In genomic region chr9:1869843-1870242, GRCh38 we compare ENCODE assay signal across 1 cellular context.
TF ChIP-seq lines count a peak whose summit lies in the region.

No MANE protein-coding gene starts in this region.

TF ChIP-seq in GM12878, 131 proteins besides CTCF, POLR2A, EP300 and RAD21 (continued from another document and continues in another):
- TF ChIP-seq TCF12 (IDR thresholded peaks at IDR 0.05; ENCODE audit: low read depth, low read length) = no peak
- TF ChIP-seq SREBF2 (IDR thresholded peaks at IDR 0.05; ENCODE audit: low read length) = no peak
- no peak for TF ChIP-seq ESRRA (IDR thresholded peaks at IDR 0.05; ENCODE audit: low read length)
- TF ChIP-seq, protein P1, sequence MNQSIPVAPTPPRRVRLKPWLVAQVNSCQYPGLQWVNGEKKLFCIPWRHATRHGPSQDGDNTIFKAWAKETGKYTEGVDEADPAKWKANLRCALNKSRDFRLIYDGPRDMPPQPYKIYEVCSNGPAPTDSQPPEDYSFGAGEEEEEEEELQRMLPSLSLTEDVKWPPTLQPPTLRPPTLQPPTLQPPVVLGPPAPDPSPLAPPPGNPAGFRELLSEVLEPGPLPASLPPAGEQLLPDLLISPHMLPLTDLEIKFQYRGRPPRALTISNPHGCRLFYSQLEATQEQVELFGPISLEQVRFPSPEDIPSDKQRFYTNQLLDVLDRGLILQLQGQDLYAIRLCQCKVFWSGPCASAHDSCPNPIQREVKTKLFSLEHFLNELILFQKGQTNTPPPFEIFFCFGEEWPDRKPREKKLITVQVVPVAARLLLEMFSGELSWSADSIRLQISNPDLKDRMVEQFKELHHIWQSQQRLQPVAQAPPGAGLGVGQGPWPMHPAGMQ (IDR thresholded peaks at IDR 0.05; ENCODE audit: borderline replicate concordance) = no peak
- TF ChIP-seq SMAD5 (IDR thresholded peaks at IDR 0.05; ENCODE audit: low read depth) = no peak
- TF ChIP-seq IKZF1 (conservative IDR thresholded peaks at IDR 0.05) = 0 out of 2 replicates have a peak, but pooled peaks have one; percentile 5
- 0 out of 2 replicates have a peak, but pooled peaks have one; percentile 36 for TF ChIP-seq CBFB (IDR thresholded peaks at IDR 0.05; ENCODE audit: low read depth)
- TF ChIP-seq, protein P2, sequence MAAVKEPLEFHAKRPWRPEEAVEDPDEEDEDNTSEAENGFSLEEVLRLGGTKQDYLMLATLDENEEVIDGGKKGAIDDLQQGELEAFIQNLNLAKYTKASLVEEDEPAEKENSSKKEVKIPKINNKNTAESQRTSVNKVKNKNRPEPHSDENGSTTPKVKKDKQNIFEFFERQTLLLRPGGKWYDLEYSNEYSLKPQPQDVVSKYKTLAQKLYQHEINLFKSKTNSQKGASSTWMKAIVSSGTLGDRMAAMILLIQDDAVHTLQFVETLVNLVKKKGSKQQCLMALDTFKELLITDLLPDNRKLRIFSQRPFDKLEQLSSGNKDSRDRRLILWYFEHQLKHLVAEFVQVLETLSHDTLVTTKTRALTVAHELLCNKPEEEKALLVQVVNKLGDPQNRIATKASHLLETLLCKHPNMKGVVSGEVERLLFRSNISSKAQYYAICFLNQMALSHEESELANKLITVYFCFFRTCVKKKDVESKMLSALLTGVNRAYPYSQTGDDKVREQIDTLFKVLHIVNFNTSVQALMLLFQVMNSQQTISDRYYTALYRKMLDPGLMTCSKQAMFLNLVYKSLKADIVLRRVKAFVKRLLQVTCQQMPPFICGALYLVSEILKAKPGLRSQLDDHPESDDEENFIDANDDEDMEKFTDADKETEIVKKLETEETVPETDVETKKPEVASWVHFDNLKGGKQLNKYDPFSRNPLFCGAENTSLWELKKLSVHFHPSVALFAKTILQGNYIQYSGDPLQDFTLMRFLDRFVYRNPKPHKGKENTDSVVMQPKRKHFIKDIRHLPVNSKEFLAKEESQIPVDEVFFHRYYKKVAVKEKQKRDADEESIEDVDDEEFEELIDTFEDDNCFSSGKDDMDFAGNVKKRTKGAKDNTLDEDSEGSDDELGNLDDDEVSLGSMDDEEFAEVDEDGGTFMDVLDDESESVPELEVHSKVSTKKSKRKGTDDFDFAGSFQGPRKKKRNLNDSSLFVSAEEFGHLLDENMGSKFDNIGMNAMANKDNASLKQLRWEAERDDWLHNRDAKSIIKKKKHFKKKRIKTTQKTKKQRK (IDR thresholded peaks at IDR 0.05; ENCODE audit: low read depth, low read length) = no peak
- no peak for TF ChIP-seq RB1 (IDR thresholded peaks at IDR 0.05; ENCODE audit: borderline replicate concordance)
- no peak for TF ChIP-seq ZSCAN29 (IDR thresholded peaks at IDR 0.05)
- no peak for TF ChIP-seq STAT1 (conservative IDR thresholded peaks at IDR 0.05)
- TF ChIP-seq SMARCA5 (IDR thresholded peaks at IDR 0.05) = no peak
- TF ChIP-seq CEBPB (IDR thresholded peaks at IDR 0.05; ENCODE audit: borderline replicate concordance in 1 of 2, low read depth in 2 of 2, low read length in 2 of 2) = no peak
- TF ChIP-seq SIX5 (IDR thresholded peaks at IDR 0.05; ENCODE audit: low read depth, low read length, severe bottlenecking) = no peak
- peak; percentile 89 for TF ChIP-seq MLLT1 (IDR thresholded peaks at IDR 0.05)
- peak; percentile 53; the same call in 1 of the 2 replicates for TF ChIP-seq EED (IDR thresholded peaks at IDR 0.05; ENCODE audit: low read depth)
- TF ChIP-seq TARDBP (IDR thresholded peaks at IDR 0.05; ENCODE audit: borderline replicate concordance) = no peak
- 0 out of 2 replicates have a peak, but pooled peaks have one; percentile 19 for TF ChIP-seq MTA2 (IDR thresholded peaks at IDR 0.05; ENCODE audit: low read depth)
- TF ChIP-seq BCLAF1 (IDR thresholded peaks at IDR 0.05) = no peak
- no peak for TF ChIP-seq MYC (IDR thresholded peaks at IDR 0.05; ENCODE audit: insufficient read depth, insufficient read length, insufficient replicate concordance, low read length, severe bottlenecking)
- no peak for TF ChIP-seq ZNF622 (IDR thresholded peaks at IDR 0.05)
- TF ChIP-seq WRNIP1 (IDR thresholded peaks at IDR 0.05; ENCODE audit: borderline replicate concordance, low read depth, low read length) = no peak
- TF ChIP-seq, protein P3, sequence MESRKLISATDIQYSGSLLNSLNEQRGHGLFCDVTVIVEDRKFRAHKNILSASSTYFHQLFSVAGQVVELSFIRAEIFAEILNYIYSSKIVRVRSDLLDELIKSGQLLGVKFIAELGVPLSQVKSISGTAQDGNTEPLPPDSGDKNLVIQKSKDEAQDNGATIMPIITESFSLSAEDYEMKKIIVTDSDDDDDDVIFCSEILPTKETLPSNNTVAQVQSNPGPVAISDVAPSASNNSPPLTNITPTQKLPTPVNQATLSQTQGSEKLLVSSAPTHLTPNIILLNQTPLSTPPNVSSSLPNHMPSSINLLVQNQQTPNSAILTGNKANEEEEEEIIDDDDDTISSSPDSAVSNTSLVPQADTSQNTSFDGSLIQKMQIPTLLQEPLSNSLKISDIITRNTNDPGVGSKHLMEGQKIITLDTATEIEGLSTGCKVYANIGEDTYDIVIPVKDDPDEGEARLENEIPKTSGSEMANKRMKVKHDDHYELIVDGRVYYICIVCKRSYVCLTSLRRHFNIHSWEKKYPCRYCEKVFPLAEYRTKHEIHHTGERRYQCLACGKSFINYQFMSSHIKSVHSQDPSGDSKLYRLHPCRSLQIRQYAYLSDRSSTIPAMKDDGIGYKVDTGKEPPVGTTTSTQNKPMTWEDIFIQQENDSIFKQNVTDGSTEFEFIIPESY (IDR thresholded peaks at IDR 0.05) = 0 out of 2 replicates have a peak, but pooled peaks have one; percentile 42
- TF ChIP-seq CHD4 (IDR thresholded peaks at IDR 0.05) = no peak
- TF ChIP-seq, protein P4, sequence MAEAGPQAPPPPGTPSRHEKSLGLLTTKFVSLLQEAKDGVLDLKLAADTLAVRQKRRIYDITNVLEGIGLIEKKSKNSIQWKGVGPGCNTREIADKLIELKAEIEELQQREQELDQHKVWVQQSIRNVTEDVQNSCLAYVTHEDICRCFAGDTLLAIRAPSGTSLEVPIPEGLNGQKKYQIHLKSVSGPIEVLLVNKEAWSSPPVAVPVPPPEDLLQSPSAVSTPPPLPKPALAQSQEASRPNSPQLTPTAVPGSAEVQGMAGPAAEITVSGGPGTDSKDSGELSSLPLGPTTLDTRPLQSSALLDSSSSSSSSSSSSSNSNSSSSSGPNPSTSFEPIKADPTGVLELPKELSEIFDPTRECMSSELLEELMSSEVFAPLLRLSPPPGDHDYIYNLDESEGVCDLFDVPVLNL (IDR thresholded peaks at IDR 0.05; ENCODE audit: low read depth, low read length) = no peak
- TF ChIP-seq TCF7 (IDR thresholded peaks at IDR 0.05; ENCODE audit: borderline replicate concordance) = no peak
- no peak for TF ChIP-seq KLF5 (IDR thresholded peaks at IDR 0.05; ENCODE audit: partially characterized antibody)
- TF ChIP-seq RFX5 (IDR thresholded peaks at IDR 0.05; ENCODE audit: low read depth, low read length) = no peak
- TF ChIP-seq IRF4 (IDR thresholded peaks at IDR 0.05; ENCODE audit: low read depth, low read length) = no peak
- TF ChIP-seq, protein P5, sequence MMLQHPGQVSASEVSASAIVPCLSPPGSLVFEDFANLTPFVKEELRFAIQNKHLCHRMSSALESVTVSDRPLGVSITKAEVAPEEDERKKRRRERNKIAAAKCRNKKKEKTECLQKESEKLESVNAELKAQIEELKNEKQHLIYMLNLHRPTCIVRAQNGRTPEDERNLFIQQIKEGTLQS (IDR thresholded peaks at IDR 0.05; ENCODE audit: borderline replicate concordance, extremely low read depth, low read depth, low read length) = no peak
- no peak for TF ChIP-seq KAT2A (conservative IDR thresholded peaks at IDR 0.05; ENCODE audit: control insufficient read depth, low read depth, low read length)
- no peak for TF ChIP-seq ZNF207 (IDR thresholded peaks at IDR 0.05; ENCODE audit: borderline replicate concordance)
- no peak for TF ChIP-seq HDAC6 (IDR thresholded peaks at IDR 0.05; ENCODE audit: unreplicated experiment)
- no peak for TF ChIP-seq NR2C1 (IDR thresholded peaks at IDR 0.05)
- no peak for TF ChIP-seq PKNOX1 (IDR thresholded peaks at IDR 0.05)
- TF ChIP-seq ZBED1 (IDR thresholded peaks at IDR 0.05; ENCODE audit: borderline replicate concordance) = 0 out of 2 replicates have a peak, but pooled peaks have one; percentile 19
- TF ChIP-seq RELA (IDR thresholded peaks at IDR 0.05; ENCODE audit: borderline replicate concordance, partially characterized antibody) = no peak
- TF ChIP-seq NFYA (IDR thresholded peaks at IDR 0.05; ENCODE audit: borderline replicate concordance, low read depth, low read length) = no peak
- TF ChIP-seq PML (IDR thresholded peaks at IDR 0.05; ENCODE audit: low read length) = no peak
- no peak for TF ChIP-seq NR2F1 (conservative IDR thresholded peaks at IDR 0.05)
- TF ChIP-seq MEF2A (IDR thresholded peaks at IDR 0.05; ENCODE audit: insufficient read depth, low read depth, low read length) = no peak
- no peak for TF ChIP-seq FOXM1 (IDR thresholded peaks at IDR 0.05; ENCODE audit: low read depth, low read length)
- TF ChIP-seq MXI1 (IDR thresholded peaks at IDR 0.05; ENCODE audit: low read depth, low read length) = no peak
- TF ChIP-seq CREM (IDR thresholded peaks at IDR 0.05; ENCODE audit: low read depth) = no peak
- no peak for TF ChIP-seq ZNF274 (IDR thresholded peaks at IDR 0.05; ENCODE audit: insufficient read depth, insufficient read length)
- no peak for TF ChIP-seq CHD2 (IDR thresholded peaks at IDR 0.05; ENCODE audit: borderline replicate concordance, low read depth, low read length)
- peak; percentile 59; the same call in 1 of the 3 replicates for TF ChIP-seq POU2F2 (IDR thresholded peaks at IDR 0.05; ENCODE audit: borderline replicate concordance, low read depth, low read length)
- TF ChIP-seq DPF2 (IDR thresholded peaks at IDR 0.05) = no peak
- TF ChIP-seq SKIL (IDR thresholded peaks at IDR 0.05; ENCODE audit: low read depth, poor library complexity, severe bottlenecking) = no peak
- no peak; a peak in 1 of 4 replicates for TF ChIP-seq IKZF2 (IDR thresholded peaks at IDR 0.05)
- TF ChIP-seq MEF2B (IDR thresholded peaks at IDR 0.05; ENCODE audit: partially characterized antibody, poor library complexity, severe bottlenecking) = no peak
- TF ChIP-seq SMAD1 (IDR thresholded peaks at IDR 0.05; ENCODE audit: low read depth, partially characterized antibody) = no peak
- TF ChIP-seq LARP7 (IDR thresholded peaks at IDR 0.05) = no peak
- no peak for TF ChIP-seq SIN3A (IDR thresholded peaks at IDR 0.05; ENCODE audit: low read depth, low read length)
- no peak for TF ChIP-seq JUND (IDR thresholded peaks at IDR 0.05; ENCODE audit: low read depth, low read length)
- no peak for TF ChIP-seq RAD51 (IDR thresholded peaks at IDR 0.05)
- no peak for TF ChIP-seq POLR2AphosphoS2 (IDR thresholded peaks at IDR 0.05; ENCODE audit: low read depth, low read length)
- no peak for TF ChIP-seq GABPA (IDR thresholded peaks at IDR 0.05; ENCODE audit: low read depth)
- no peak for TF ChIP-seq ASH2L (IDR thresholded peaks at IDR 0.05; ENCODE audit: borderline replicate concordance, low read depth)
- TF ChIP-seq KDM1A (IDR thresholded peaks at IDR 0.05; ENCODE audit: borderline replicate concordance) = no peak
